In genomic region chr6:14017626-14018475, GRCh38 we compare ENCODE assay signal across 22 cellular contexts.
A peak's percentile ranks its signal among the peaks of the same experiment; 100 is the strongest.
DNase-seq lines count a peak whose midpoint lies in the region; ATAC-seq and TF ChIP-seq lines count a peak whose summit lies in the region.
"Had no signal": no experiment of that assay in that cellular context is flagged by ENCODE, and none has a peak within 500 bp of the region (broad histone marks: within the 10 kb centered on the region; RNA-seq: fewer than 3 reads in every experiment).

No MANE protein-coding gene starts in this region.

- no peaks in the 10 kb centered on the region for H3K79me1 ChIP-seq in trophoblast cell (ENCODE audit: low read length)

- WGBS in trophoblast cell (ENCODE audit: extremely low coverage, insufficient coverage, insufficient read length), result no CpG with 5 or more reads among the region's 46 CpGs

- H3K9ac ChIP-seq in adipocyte (ENCODE audit: low read length) (peak overlapping the region; percentile 61), iPS-20b (ENCODE audit: low read depth, low read length) (no peak overlapping the region), trophoblast cell (ENCODE audit: low read length) (no peak overlapping the region)

- no peak for ATAC-seq in HG03442 (IDR thresholded peaks at IDR 0.05; ENCODE audit: unreplicated experiment)
- ATAC-seq in activated CD8-positive, alpha-beta T cell treated with anti-CD3 and anti-CD28 coated beads for 36 hours, result no peak
- ATAC-seq: stimulated activated naive CD8-positive, alpha-beta T cell treated with anti-CD3 and anti-CD28 coated beads, Interleukin-15, Interleukin-2, amounts not matched to agents 100 U/mL and 50 U/mL, for 24 hours had no signal

- no peak for TF ChIP-seq CTCF in activated CD8-positive, alpha-beta T cell treated with anti-CD3 and anti-CD28 coated beads for 36 hours (IDR thresholded peaks at IDR 0.05)

- no peak overlapping the region for H3K4ac ChIP-seq in trophoblast cell (ENCODE audit: low read depth, low read length)

- no peaks in the 10 kb centered on the region for H3K79me2 ChIP-seq in trophoblast cell (ENCODE audit: control insufficient read depth, insufficient read depth, low read length, poor library complexity)

- no peak overlapping the region for H3K4me3 Mint-ChIP-seq in activated CD8-positive, alpha-beta T cell treated with anti-CD3 and anti-CD28 coated beads for 36 hours
- H3K4me3 Mint-ChIP-seq: activated B cell treated with CpG ODN at 0.5 μM for 24 hours had no signal

- H3K27me3 Mint-ChIP-seq in activated CD8-positive, alpha-beta T cell treated with anti-CD3 and anti-CD28 coated beads for 36 hours, result peaks cover 7% of the 10 kb centered on the region

- no peaks in the 10 kb centered on the region for H3K36me3 Mint-ChIP-seq in activated CD8-positive, alpha-beta T cell treated with anti-CD3 and anti-CD28 coated beads for 36 hours (ENCODE audit: low read depth)

- H2BK5ac ChIP-seq in trophoblast cell (ENCODE audit: low read depth, low read length, poor library complexity), result no peak overlapping the region

- H3K9me3 Mint-ChIP-seq in activated CD8-positive, alpha-beta T cell treated with anti-CD3 and anti-CD28 coated beads for 36 hours, result no peaks in the 10 kb centered on the region
- H3K9me3 Mint-ChIP-seq: activated B cell treated with CpG ODN at 0.5 μM for 24 hours had no signal

- H4K8ac ChIP-seq in trophoblast cell (ENCODE audit: low read depth, low read length), result no peak overlapping the region

- peaks cover 9% of the 10 kb centered on the region for H3K4me1 ChIP-seq in HAP-1
- H3K4me1 ChIP-seq in adipocyte (ENCODE audit: control insufficient read depth, insufficient read depth, low read length), result peaks cover 13% of the 10 kb centered on the region
- H3K4me1 ChIP-seq in iPS-20b (ENCODE audit: insufficient read depth, low read length), result peaks cover 18% of the 10 kb centered on the region
- H3K4me1 ChIP-seq in trophoblast cell (ENCODE audit: control insufficient read depth in 1 of 2, insufficient read depth in 2 of 2, low read length in 2 of 2), result peaks cover 0 to 2% of the 10 kb centered on the region in 2 experiments

- in situ Hi-C loops in HAP-1 (cut with MboI; ENCODE audit: low sequenced_read_pairs), result no loop called here

- POLR2A ChIA-PET in activated CD8-positive, alpha-beta T cell treated with anti-CD3 and anti-CD28 coated beads for 36 hours (lab: Charles Lee), result no interaction called here

- no peaks in the 10 kb centered on the region for H3K9me3 ChIP-seq in HAP-1
- H3K9me3 ChIP-seq in adipocyte (ENCODE audit: control insufficient read depth, low read length), result no peaks in the 10 kb centered on the region
- H3K9me3 ChIP-seq in iPS-20b (ENCODE audit: insufficient read depth, low read depth, low read length), result peaks cover 4% of the 10 kb centered on the region; the same call in 1 of the 2 replicates
- peaks cover 4% of the 10 kb centered on the region for H3K9me3 ChIP-seq in trophoblast cell (ENCODE audit: insufficient read depth, low read depth, low read length)

- H3K27ac ChIP-seq in iPS-20b (ENCODE audit: low read length) (no peak overlapping the region), trophoblast cell (ENCODE audit: low read depth, low read length) (no peak overlapping the region)
- H3K27ac ChIP-seq: epithelial cell of prostate, HL-60, PC-9 had no signal

- H2BK120ac ChIP-seq in trophoblast cell (ENCODE audit: insufficient read depth, low read length, poor library complexity), result no peak overlapping the region

- H3K18ac ChIP-seq in trophoblast cell (ENCODE audit: low read length), result no peak overlapping the region

- intact Hi-C loops in activated CD8-positive, alpha-beta T cell treated with anti-CD3 and anti-CD28 coated beads for 36 hours (cut with micrococcal nuclease), result no loop called here

- no peaks in the 10 kb centered on the region for H3K36me3 ChIP-seq in HAP-1 (replicated peaks)
- H3K36me3 ChIP-seq in adipocyte (ENCODE audit: control insufficient read depth, insufficient read depth, low read length, severe bottlenecking), result no peaks in the 10 kb centered on the region
- H3K36me3 ChIP-seq in iPS-20b (ENCODE audit: insufficient read depth, low read depth, low read length), result no peaks in the 10 kb centered on the region
- H3K36me3 ChIP-seq in trophoblast cell (ENCODE audit: control insufficient read depth in 1 of 2, insufficient read depth in 2 of 2, low read length in 2 of 2), result no peaks in the 10 kb centered on the region

- no peak overlapping the region for H3K23ac ChIP-seq in trophoblast cell (ENCODE audit: low read length)

- no peaks in the 10 kb centered on the region for H3K27me3 ChIP-seq in HAP-1 (ENCODE audit: low read depth)
- no peaks in the 10 kb centered on the region for H3K27me3 ChIP-seq in adipocyte (replicated peaks; ENCODE audit: control insufficient read depth, insufficient read depth, low read length)
- H3K27me3 ChIP-seq in iPS-20b (ENCODE audit: insufficient read depth, low read length), result peaks cover 25% of the 10 kb centered on the region
- H3K27me3 ChIP-seq in trophoblast cell (ENCODE audit: insufficient read depth, low read length), result no peaks in the 10 kb centered on the region

- H3K14ac ChIP-seq in trophoblast cell (ENCODE audit: low read length), result no peak overlapping the region

- DNase-seq in HAP-1 (ENCODE audit: low spot score in 2 of 2) (peak; percentile 61 to 80), adipocyte (ENCODE audit: low read depth) (no peak), trophoblast cell (no peak), NCI-H446 (lab: John Stamatoyannopoulos, UW) (no peak)
- no peak for DNase-seq in activated CD8-positive, alpha-beta T cell treated with anti-CD3 and anti-CD28 coated beads for 36 hours
- DNase-seq: ACHN; activated B cell treated with CpG ODN at 0.5 μM for 24 hours; activated CD4-positive, alpha-beta T cell treated with anti-CD3 and anti-CD28 coated beads, Interleukin-2, amount 50 U/mL, for 1 hour; activated naive CD4-positive, alpha-beta T cell treated with Interleukin-2 at 50 U/mL for 16 hours; DMS153; NCI-H1092; NCI-H187 treated with DMSO at 0.1 percent for 48 hours; NCI-H526; PC-9; Right ventricle myocardium superior; stimulated activated naive CD8-positive, alpha-beta T cell treated with anti-CD3 and anti-CD28 coated beads, Interleukin-15, Interleukin-2, amounts not matched to agents 100 U/mL and 50 U/mL, for 24 hours; SW 1271; T-helper 9 cell had no signal

- H4K12ac ChIP-seq in trophoblast cell (ENCODE audit: low read depth, low read length), result no peak overlapping the region

- H3K27ac Mint-ChIP-seq in activated CD8-positive, alpha-beta T cell treated with anti-CD3 and anti-CD28 coated beads for 36 hours, result no peak overlapping the region
- H3K27ac Mint-ChIP-seq: activated B cell treated with CpG ODN at 0.5 μM for 24 hours had no signal

- no peak overlapping the region for H2AK5ac ChIP-seq in trophoblast cell (ENCODE audit: low read length)

- CTCF ChIA-PET in activated CD8-positive, alpha-beta T cell treated with anti-CD3 and anti-CD28 coated beads for 36 hours (lab: Charles Lee), result interaction anchor here (0.8 kb wide), 1 partner anchor 28 kb away, joined by 4 read pairs; no protein-coding TSS in a partner anchor

- no peaks in the 10 kb centered on the region for H3K4me1 Mint-ChIP-seq in activated CD8-positive, alpha-beta T cell treated with anti-CD3 and anti-CD28 coated beads for 36 hours (ENCODE audit: low read depth)
- H3K4me1 Mint-ChIP-seq: activated B cell treated with CpG ODN at 0.5 μM for 24 hours had no signal

- peak overlapping the region; percentile 64 for H3K4me2 ChIP-seq in trophoblast cell (ENCODE audit: low read length)
- H3K4me2 ChIP-seq: PC-9 had no signal

- H2BK12ac ChIP-seq in trophoblast cell (ENCODE audit: low read length), result no peak overlapping the region

- H2AFZ ChIP-seq in trophoblast cell (ENCODE audit: insufficient read depth, low read length, poor library complexity), result no peak overlapping the region
- H2AFZ ChIP-seq: PC-9 had no signal

- H3K4me3 ChIP-seq in HAP-1, result no peak overlapping the region
- H3K4me3 ChIP-seq in adipocyte (ENCODE audit: low read length), result peak overlapping the region; percentile 48
- peak overlapping the region; percentile 46; the same call in 1 of the 2 replicates for H3K4me3 ChIP-seq in iPS-20b (ENCODE audit: low read length)
- peak overlapping the region; percentile 18 for H3K4me3 ChIP-seq in trophoblast cell (ENCODE audit: low read depth, low read length)
- H3K4me3 ChIP-seq: PC-9 had no signal

- H4K91ac ChIP-seq in trophoblast cell (ENCODE audit: low read depth, low read length), result no peak overlapping the region

Comparison
In these comparisons a context has a peak if more than half of its experiments do, and no peak if none do; other contexts are left out.
1. DNase-seq: peak in HAP-1 (2 of 2); none in adipocyte (single experiment), trophoblast cell (0 of 2), NCI-H446 (0 of 2) and activated CD8-positive, alpha-beta T cell treated with anti-CD3 and anti-CD28 coated beads for 36 hours (single experiment).